36 cellular contexts compared by ENCODE assay signal in genomic region chr7:115638853-115639252, GRCh38.
"Had no signal": no experiment of that assay in that cellular context is flagged by ENCODE, and none has a peak within 500 bp of the region (broad histone marks: within the 10 kb centered on the region; RNA-seq: fewer than 3 reads in every experiment).

No MANE protein-coding gene starts in this region.

- H3K36me3 ChIP-seq: MG63 had no signal

- H3K27me3 ChIP-seq: MG63 had no signal

- H3K9me3 ChIP-seq: MG63 had no signal

- DNase-seq: Karpas-422, Kasumi-1, MG63, MM.1S, MV-4-11, NCI-H1048, NCI-H1092, NCI-H1092 treated with DMSO at 0.1 percent for 48 hours, NCI-H1105, NCI-H1105 treated with DMSO at 0.1 percent for 48 hours, NCI-H1417, NCI-H1417 treated with DMSO at 0.1 percent for 48 hours, NCI-H1436, NCI-H1436 treated with DMSO at 0.1 percent for 48 hours, NCI-H146, NCI-H1694, NCI-H1694 treated with DMSO at 0.1 percent for 48 hours, NCI-H187, NCI-H187 treated with DMSO at 0.1 percent for 48 hours, NCI-H1930, NCI-H2029, NCI-H2029 treated with DMSO at 0.1 percent for 48 hours, NCI-H2081, NCI-H2081 treated with DMSO at 0.1 percent for 48 hours, NCI-H2107, NCI-H2171, NCI-H2171 treated with DMSO at 0.1 percent for 48 hours, NCI-H2227 treated with DMSO at 0.1 percent for 48 hours, NCI-H226, NCI-H345, NCI-H446, NCI-H446 treated with DMSO at 0.1 percent for 48 hours, NCI-H510A, NCI-H510A treated with DMSO at 0.1 percent for 48 hours, NCI-H524, NCI-H524 treated with DMSO at 0.1 percent for 48 hours had no signal

- H3K4me3 ChIP-seq: MG63 had no signal
